Comparison of ENCODE assay signal across 10 cellular contexts in genomic region chr9:110115868-110116542, GRCh38.
A peak's percentile ranks its signal among the peaks of the same experiment; 100 is the strongest.
DNase-seq lines count a peak whose midpoint lies in the region; ATAC-seq and TF ChIP-seq lines count a peak whose summit lies in the region.
"Had no signal": no experiment of that assay in that cellular context is flagged by ENCODE, and none has a peak within 500 bp of the region (broad histone marks: within the 10 kb centered on the region; RNA-seq: fewer than 3 reads in every experiment).

No MANE protein-coding gene starts in this region.

- H3K9me3 Mint-ChIP-seq in activated T-cell treated with anti-CD3 and anti-CD28 coated beads, Interleukin-2, amount 50 U/mL, for 24 hours = no peaks in the 10 kb centered on the region
- H3K9me3 Mint-ChIP-seq: activated T-helper 17 cell treated with anti-CD3 and anti-CD28 coated beads, Interleukin-2, amount 50 U/mL, for 72 hours had no signal

- H2BK120ac ChIP-seq in IMR-90 (ENCODE audit: low read depth, low read length) (peak overlapping the region; percentile 84), mesendoderm (ENCODE audit: low read depth, low read length) (no peak overlapping the region)

- H4K91ac ChIP-seq in IMR-90 (ENCODE audit: insufficient read depth, low read depth, low read length) = peak overlapping the region; percentile 79

- no peak overlapping the region for H3K4me3 ChIP-seq in IMR-90 (ENCODE audit: insufficient read depth, low read depth, low read length)
- H3K4me3 ChIP-seq in mesendoderm (ENCODE audit: low read length) = no peak overlapping the region
- no peak overlapping the region for H3K4me3 ChIP-seq in colonic mucosa

- no CpG with 5 or more reads among the region's 14 CpGs for WGBS in IMR-90 (ENCODE audit: extremely low coverage in 2 of 2, insufficient read length in 1 of 2), 2 experiments
- WGBS in mesendoderm (ENCODE audit: extremely low coverage, insufficient coverage, low lambda C conversion rate) = no CpG with 5 or more reads among the region's 14 CpGs

- H3K27me3 ChIP-seq in IMR-90 (ENCODE audit: control insufficient read depth, insufficient read depth, low read length) (no peaks in the 10 kb centered on the region), mesendoderm (ENCODE audit: insufficient read depth, low read length, poor library complexity) (no peaks in the 10 kb centered on the region), colonic mucosa (no peaks in the 10 kb centered on the region)

- H4K8ac ChIP-seq in IMR-90 (ENCODE audit: low read depth in 2 of 2, low read length in 2 of 2) (peak overlapping the region; percentile 58 to 88), mesendoderm (ENCODE audit: low read depth, low read length) (no peak overlapping the region)

- peak overlapping the region; percentile 68 for H3K56ac ChIP-seq in IMR-90 (ENCODE audit: extremely low read depth, insufficient read depth, low read length)
- no peak overlapping the region for H3K56ac ChIP-seq in mesendoderm (ENCODE audit: low read length)

- peak; percentile 35 for DNase-seq in ACHN
- peak; percentile 91 for DNase-seq in IMR-90
- peak; percentile 58 for DNase-seq in dedifferentiated amniotic fluid mesenchymal stem cell (ENCODE audit: extremely low spot score)
- DNase-seq in mesendoderm = peak; percentile 68
- DNase-seq in NK-92 (lab: John Stamatoyannopoulos, UW; ENCODE audit: unreplicated experiment) = no peak
- no peak for DNase-seq in colonic mucosa
- DNase-seq in activated T-cell treated with anti-CD3 and anti-CD28 coated beads, Interleukin-2, amount 50 U/mL, for 24 hours = no peak
- DNase-seq: NCI-H1417 treated with DMSO at 0.1 percent for 48 hours had no signal

- POLR2A ChIA-PET in IMR-90 (lab: Charles Lee; ENCODE audit: unreplicated experiment) = interaction anchor here (0.9 kb wide), 1 partner anchor 10 kb away, joined by 3 read pairs; no protein-coding TSS in a partner anchor

- H3K9me3 ChIP-seq in IMR-90 (ENCODE audit: control insufficient read depth, insufficient read depth, low read length) (no peaks in the 10 kb centered on the region), colonic mucosa (no peaks in the 10 kb centered on the region)

- peaks cover 23 to 80% of the 10 kb centered on the region in 2 experiments; a peak in 3 of 4 replicates for H3K79me1 ChIP-seq in IMR-90 (ENCODE audit: low read depth in 1 of 2, low read length in 2 of 2)
- H3K79me1 ChIP-seq in mesendoderm (ENCODE audit: low read length) = no peaks in the 10 kb centered on the region

- peak overlapping the region; percentile 91 for H2BK5ac ChIP-seq in IMR-90 (ENCODE audit: low read depth, low read length, poor library complexity, severe bottlenecking)
- no peak overlapping the region for H2BK5ac ChIP-seq in mesendoderm (ENCODE audit: low read length)

- in situ Hi-C loops in ACHN (cut with HindIII; ENCODE audit: low pct_ligation_motif_present, low pct_unique_long_range_greater_than_20kb, low sequenced_read_pairs) = no loop called here
- in situ Hi-C loops in IMR-90 (cut with MboI; ENCODE audit: low sequenced_read_pairs) = no loop called here

- H2BK20ac ChIP-seq in IMR-90 (ENCODE audit: low read depth, low read length) = peak overlapping the region; percentile 74; the same call in 1 of the 2 replicates

- H3K4me1 ChIP-seq in IMR-90 (ENCODE audit: control insufficient read depth, insufficient read depth, low read length) = peaks cover 27% of the 10 kb centered on the region
- peaks cover 7% of the 10 kb centered on the region for H3K4me1 ChIP-seq in mesendoderm (ENCODE audit: control insufficient read depth, low read depth, low read length)
- H3K4me1 ChIP-seq in colonic mucosa = no peaks in the 10 kb centered on the region

- dilution Hi-C loops in IMR-90 (cut with HindIII; ENCODE audit: low sequenced_read_pairs, unreplicated experiment) = no loop called here

- peak overlapping the region; percentile 10 for H2AK9ac ChIP-seq in IMR-90 (replicated peaks; ENCODE audit: low read depth, low read length, poor library complexity)

- H3K18ac ChIP-seq in IMR-90 (ENCODE audit: low read depth, low read length) = peak overlapping the region; percentile 68
- H3K18ac ChIP-seq in mesendoderm (ENCODE audit: low read length) = no peak overlapping the region

- no TSS peak for BruUV-seq in IMR-90 (replicated peaks; lab: Mats Ljungman, UMichigan)

- H3K79me2 ChIP-seq in mesendoderm (ENCODE audit: control insufficient read depth, insufficient read depth, low read length) = no peaks in the 10 kb centered on the region

- H2AFZ ChIP-seq in IMR-90 (replicated peaks; ENCODE audit: low read length, poor library complexity) = no peak overlapping the region

- H3K27ac ChIP-seq in IMR-90 (ENCODE audit: insufficient read depth, low read length) (peak overlapping the region; percentile 93), mesendoderm (ENCODE audit: low read depth, low read length) (no peak overlapping the region), colonic mucosa (no peak overlapping the region)

- peaks cover 12% of the 10 kb centered on the region for H3K36me3 ChIP-seq in IMR-90 (ENCODE audit: control insufficient read depth, insufficient read depth, low read length)
- no peaks in the 10 kb centered on the region for H3K36me3 ChIP-seq in mesendoderm (ENCODE audit: control insufficient read depth, insufficient read depth, low read length)
- no peaks in the 10 kb centered on the region for H3K36me3 ChIP-seq in colonic mucosa

- peaks cover 72% of the 10 kb centered on the region for H4K20me1 ChIP-seq in IMR-90 (ENCODE audit: insufficient read depth, low read length)

- intact Hi-C loops in IMR-90 (cut with micrococcal nuclease) = no loop called here
- intact Hi-C loops in colonic mucosa (cut with DNase I) = no loop called here

- peak overlapping the region; percentile 62 for H4K5ac ChIP-seq in IMR-90 (ENCODE audit: low read depth, low read length)
- H4K5ac ChIP-seq in mesendoderm (ENCODE audit: low read length) = no peak overlapping the region

- TF ChIP-seq CTCF in IMR-90 (conservative IDR thresholded peaks at IDR 0.05; ENCODE audit: low read depth, low read length) (no peak), colonic mucosa (IDR thresholded peaks at IDR 0.05) (no peak)

- no peak overlapping the region for H3K27ac Mint-ChIP-seq in activated T-cell treated with anti-CD3 and anti-CD28 coated beads, Interleukin-2, amount 50 U/mL, for 24 hours
- H3K27ac Mint-ChIP-seq: activated T-helper 17 cell treated with anti-CD3 and anti-CD28 coated beads, Interleukin-2, amount 50 U/mL, for 72 hours had no signal

- no peaks in the 10 kb centered on the region for H3K36me3 Mint-ChIP-seq in activated T-cell treated with anti-CD3 and anti-CD28 coated beads, Interleukin-2, amount 50 U/mL, for 24 hours (ENCODE audit: low read depth)

- H3K23ac ChIP-seq in IMR-90 (ENCODE audit: low read depth, low read length) = peak overlapping the region; percentile 79
- no peak overlapping the region for H3K23ac ChIP-seq in mesendoderm (ENCODE audit: low read length)

- H3K9ac ChIP-seq in IMR-90 (ENCODE audit: low read depth, low read length) = no peak overlapping the region
- H3K9ac ChIP-seq in mesendoderm (ENCODE audit: low read length) = no peak overlapping the region
- H3K9ac ChIP-seq in colonic mucosa (ENCODE audit: low read depth in 2 of 2, low read length in 2 of 2) = no peak overlapping the region

- peak; percentile 66; the same call in 1 of the 2 replicates for TF ChIP-seq POLR2A in IMR-90 (IDR thresholded peaks at IDR 0.05; ENCODE audit: low read depth, low read length)

- no peak overlapping the region for H3K4me3 Mint-ChIP-seq in activated T-cell treated with anti-CD3 and anti-CD28 coated beads, Interleukin-2, amount 50 U/mL, for 24 hours
- H3K4me3 Mint-ChIP-seq: activated T-helper 17 cell treated with anti-CD3 and anti-CD28 coated beads, Interleukin-2, amount 50 U/mL, for 72 hours had no signal

- no peaks in the 10 kb centered on the region for H3K27me3 Mint-ChIP-seq in activated T-cell treated with anti-CD3 and anti-CD28 coated beads, Interleukin-2, amount 50 U/mL, for 24 hours
- H3K27me3 Mint-ChIP-seq: activated T-helper 17 cell treated with anti-CD3 and anti-CD28 coated beads, Interleukin-2, amount 50 U/mL, for 72 hours had no signal

- H3K9me1 ChIP-seq in IMR-90 (ENCODE audit: insufficient read depth, low read length) = peaks cover 35% of the 10 kb centered on the region

- CTCF ChIA-PET in IMR-90 (lab: Yijun Ruan, JAX) = interaction anchor here (0.6 kb wide), 2 partner anchors 28 to 495 kb away, joined by 3 read pairs; no protein-coding TSS in a partner anchor

- no peaks in the 10 kb centered on the region for H3K4me1 Mint-ChIP-seq in activated T-cell treated with anti-CD3 and anti-CD28 coated beads, Interleukin-2, amount 50 U/mL, for 24 hours (ENCODE audit: low read depth)
- H3K4me1 Mint-ChIP-seq: activated T-helper 17 cell treated with anti-CD3 and anti-CD28 coated beads, Interleukin-2, amount 50 U/mL, for 72 hours had no signal

- H3K4me2 ChIP-seq in IMR-90 (ENCODE audit: low read depth, low read length) (peak overlapping the region; percentile 68), mesendoderm (ENCODE audit: low read length) (no peak overlapping the region)

- H3K4ac ChIP-seq in IMR-90 (ENCODE audit: low read depth, low read length) (peak overlapping the region; percentile 61), mesendoderm (ENCODE audit: low read depth, low read length) (no peak overlapping the region)

- ATAC-seq in IMR-90 (ENCODE audit: low read depth) = peak; percentile 65
- no peak for ATAC-seq in GM21717 (IDR thresholded peaks at IDR 0.05; ENCODE audit: unreplicated experiment)
- ATAC-seq: activated T-helper 17 cell treated with anti-CD3 and anti-CD28 coated beads, Interleukin-2, amount 50 U/mL, for 72 hours had no signal

- peak overlapping the region; percentile 80 for H2BK15ac ChIP-seq in IMR-90 (ENCODE audit: low read depth, low read length)
- no peak overlapping the region for H2BK15ac ChIP-seq in mesendoderm (replicated peaks; ENCODE audit: low read depth)

- H2AK5ac ChIP-seq in IMR-90 (ENCODE audit: low read depth, low read length) = peak overlapping the region; percentile 93
- no peak overlapping the region for H2AK5ac ChIP-seq in mesendoderm (ENCODE audit: low read length)

- TF ChIP-seq RAD21 in IMR-90 (IDR thresholded peaks at IDR 0.05; ENCODE audit: low read length) = no peak

- H3K14ac ChIP-seq in IMR-90 (replicated peaks; ENCODE audit: low read depth, low read length) = peak overlapping the region; percentile 72

TF ChIP-seq in IMR-90, 13 proteins besides CTCF, POLR2A, EP300 and RAD21:
- TF ChIP-seq CEBPB (IDR thresholded peaks at IDR 0.05; ENCODE audit: low read depth, low read length) (peak; percentile 98), CHD1 (IDR thresholded peaks at IDR 0.05; ENCODE audit: low read depth, low read length) (no peak; the same call in 1 of the 2 replicates)

Comparison
In these comparisons a context has a peak if more than half of its experiments do, and no peak if none do; other contexts are left out.
1. DNase-seq: peak in ACHN (single experiment), IMR-90 (single experiment), dedifferentiated amniotic fluid mesenchymal stem cell (single experiment) and mesendoderm (single experiment); none in NK-92 (single experiment), colonic mucosa (single experiment) and activated T-cell treated with anti-CD3 and anti-CD28 coated beads, Interleukin-2, amount 50 U/mL, for 24 hours (single experiment).